In genomic region chr5:1300581-1301083, GRCh38 we compare ENCODE assay signal across 16 cellular contexts. TPM values are rescaled to one million over a fixed set of nuclear protein-coding genes. Genes with fewer than 3 reads are reported as not detected.
DNase-seq lines count a peak whose midpoint lies in the region; ATAC-seq and TF ChIP-seq lines count a peak whose summit lies in the region.
"Had no signal": no experiment of that assay in that cellular context is flagged by ENCODE, and none has a peak within 500 bp of the region (broad histone marks: within the 10 kb centered on the region; RNA-seq: fewer than 3 reads in every experiment).

No MANE protein-coding gene starts in this region.

- no peak for TF ChIP-seq CTCF in suprapubic skin (IDR thresholded peaks at IDR 0.05)
- no peak for TF ChIP-seq CTCF in BE2C (IDR thresholded peaks at IDR 0.05; ENCODE audit: low read depth, low read length)

- H3K27ac ChIP-seq in suprapubic skin, result no peak overlapping the region

- no peak overlapping the region for H3K4me3 ChIP-seq in suprapubic skin
- H3K4me3 ChIP-seq in BE2C (ENCODE audit: low read depth, low read length), result no peak overlapping the region

- WGBS in suprapubic skin, result 87% methylated on average over 20 of the region's 20 CpGs

- no peak for TF ChIP-seq EP300 in suprapubic skin (IDR thresholded peaks at IDR 0.05)

- peaks cover 2% of the 10 kb centered on the region for H3K4me1 Mint-ChIP-seq in activated CD4-positive, alpha-beta memory T cell treated with anti-CD3 and anti-CD28 coated beads, Interleukin-2, amount 10 ng/mL, durations not matched to agents 7 days and 5 days

- TF ChIP-seq POLR2A in suprapubic skin (IDR thresholded peaks at IDR 0.05), result no peak

- no peaks in the 10 kb centered on the region for H3K36me3 Mint-ChIP-seq in activated CD4-positive, alpha-beta memory T cell treated with anti-CD3 and anti-CD28 coated beads, Interleukin-2, amount 10 ng/mL, durations not matched to agents 7 days and 5 days (ENCODE audit: low read depth)

- intact Hi-C loops in cardiac septum (cut with DNase I) (no loop called here), left ventricle myocardium superior (cut with micrococcal nuclease) (no loop called here)

- H3K9me3 ChIP-seq in suprapubic skin, result no peaks in the 10 kb centered on the region
- no peaks in the 10 kb centered on the region for H3K9me3 ChIP-seq in BE2C

- POLR2A ChIA-PET in activated CD4-positive, alpha-beta memory T cell treated with anti-CD3 and anti-CD28 coated beads, Interleukin-2, amount 10 ng/mL, durations not matched to agents 7 days and 5 days (lab: Charles Lee), result no interaction called here

- peak; percentile 50 for DNase-seq in cardiac septum (ENCODE audit: low spot score)
- DNase-seq in left ventricle myocardium superior, result no peak
- DNase-seq in ecto neural progenitor cell (ENCODE audit: low spot score), result peak; percentile 16
- DNase-seq in mesenteric fat pad (ENCODE audit: low spot score), result peak; percentile 87
- peak; percentile 45 to 56 for DNase-seq in suprapubic skin (ENCODE audit: low spot score in 2 of 2)
- no peak for DNase-seq in BE2C
- DNase-seq in activated CD4-positive, alpha-beta memory T cell treated with anti-CD3 and anti-CD28 coated beads, Interleukin-2, amount 10 ng/mL, durations not matched to agents 7 days and 5 days, result no peak
- DNase-seq: HCEC 1CT, KBM-7, MV-4-11, NCI-H1930, NCI-H2171, NCI-H446, NCI-H748 treated with DMSO at 0.1 percent for 48 hours had no signal

- peaks cover 43% of the 10 kb centered on the region for H3K27me3 Mint-ChIP-seq in activated CD4-positive, alpha-beta memory T cell treated with anti-CD3 and anti-CD28 coated beads, Interleukin-2, amount 10 ng/mL, durations not matched to agents 7 days and 5 days
- H3K27me3 Mint-ChIP-seq: CD4-positive, alpha-beta T cell had no signal

- no peak overlapping the region for H3K4me3 Mint-ChIP-seq in activated CD4-positive, alpha-beta memory T cell treated with anti-CD3 and anti-CD28 coated beads, Interleukin-2, amount 10 ng/mL, durations not matched to agents 7 days and 5 days
- H3K4me3 Mint-ChIP-seq: CD4-positive, alpha-beta T cell had no signal

- H3K27me3 ChIP-seq in suprapubic skin, result peaks cover 13% of the 10 kb centered on the region
- H3K27me3 ChIP-seq in BE2C, result peaks cover 8% of the 10 kb centered on the region

- CTCF ChIA-PET in activated CD4-positive, alpha-beta memory T cell treated with anti-CD3 and anti-CD28 coated beads, Interleukin-2, amount 10 ng/mL, durations not matched to agents 7 days and 5 days (lab: Charles Lee), result interaction anchor here (1.6 kb wide), 1 partner anchor 46 kb away, joined by 4 read pairs; no protein-coding TSS in a partner anchor

- ATAC-seq in left ventricle myocardium superior (no peak), GM18870 (IDR thresholded peaks at IDR 0.05; ENCODE audit: unreplicated experiment) (no peak)

- H3K36me3 ChIP-seq in suprapubic skin, result no peaks in the 10 kb centered on the region
- H3K36me3 ChIP-seq in BE2C, result no peaks in the 10 kb centered on the region

- H3K9me3 Mint-ChIP-seq in activated CD4-positive, alpha-beta memory T cell treated with anti-CD3 and anti-CD28 coated beads, Interleukin-2, amount 10 ng/mL, durations not matched to agents 7 days and 5 days, result no peaks in the 10 kb centered on the region
- H3K9me3 Mint-ChIP-seq: CD4-positive, alpha-beta T cell had no signal

- no peak overlapping the region for H3K27ac Mint-ChIP-seq in activated CD4-positive, alpha-beta memory T cell treated with anti-CD3 and anti-CD28 coated beads, Interleukin-2, amount 10 ng/mL, durations not matched to agents 7 days and 5 days
- H3K27ac Mint-ChIP-seq: CD4-positive, alpha-beta T cell had no signal

- no peaks in the 10 kb centered on the region for H3K4me1 ChIP-seq in suprapubic skin
- H3K4me1 ChIP-seq in BE2C, result no peaks in the 10 kb centered on the region

RNA-seq across cellular contexts. Expression of gene TERT, which starts 5.8 kb away (rescaled TPM):
- total RNA-seq in cardiac septum (not detected), left ventricle myocardium superior (not detected), mesenteric fat pad (not detected), suprapubic skin (not detected)
- polyA plus RNA-seq in BE2C (2012; ENCODE audit: insufficient read depth, insufficient read length, low read depth), result not detected
- total RNA-seq in activated CD4-positive, alpha-beta memory T cell treated with anti-CD3 and anti-CD28 coated beads, Interleukin-2, amount 10 ng/mL, durations not matched to agents 7 days and 5 days, result 1 to 10 TPM; 2.1 to 2.2 TPM

RNA-seq across cellular contexts. Expression of gene CLPTM1L, which starts 44.3 kb away (rescaled TPM):
- total RNA-seq in cardiac septum, result 42.6 TPM
- total RNA-seq in left ventricle myocardium superior, result 31.5 TPM
- total RNA-seq in mesenteric fat pad, result 112 TPM
- 100 to 1,000 TPM in 1 of 4 donors, 10 to 100 TPM in 3; 62.6 to 132 (median 93.5) TPM for total RNA-seq in suprapubic skin
- polyA plus RNA-seq in BE2C (2012; ENCODE audit: insufficient read depth, insufficient read length, low read depth), result 240 TPM
- 100 to 1,000 TPM in 1 of 2 experiments, 10 to 100 TPM in 1; 99.7 to 101 TPM for total RNA-seq in activated CD4-positive, alpha-beta memory T cell treated with anti-CD3 and anti-CD28 coated beads, Interleukin-2, amount 10 ng/mL, durations not matched to agents 7 days and 5 days

Comparison
In these comparisons a context has a peak if more than half of its experiments do, and no peak if none do; other contexts are left out.
1. DNase-seq: peak in cardiac septum (single experiment), ecto neural progenitor cell (single experiment), mesenteric fat pad (single experiment) and suprapubic skin (2 of 2); none in left ventricle myocardium superior (single experiment), BE2C (single experiment) and activated CD4-positive, alpha-beta memory T cell treated with anti-CD3 and anti-CD28 coated beads, Interleukin-2, amount 10 ng/mL, durations not matched to agents 7 days and 5 days (single experiment).